Comparison of ENCODE assay signal across 8 cellular contexts in the genomic region with DNA sequence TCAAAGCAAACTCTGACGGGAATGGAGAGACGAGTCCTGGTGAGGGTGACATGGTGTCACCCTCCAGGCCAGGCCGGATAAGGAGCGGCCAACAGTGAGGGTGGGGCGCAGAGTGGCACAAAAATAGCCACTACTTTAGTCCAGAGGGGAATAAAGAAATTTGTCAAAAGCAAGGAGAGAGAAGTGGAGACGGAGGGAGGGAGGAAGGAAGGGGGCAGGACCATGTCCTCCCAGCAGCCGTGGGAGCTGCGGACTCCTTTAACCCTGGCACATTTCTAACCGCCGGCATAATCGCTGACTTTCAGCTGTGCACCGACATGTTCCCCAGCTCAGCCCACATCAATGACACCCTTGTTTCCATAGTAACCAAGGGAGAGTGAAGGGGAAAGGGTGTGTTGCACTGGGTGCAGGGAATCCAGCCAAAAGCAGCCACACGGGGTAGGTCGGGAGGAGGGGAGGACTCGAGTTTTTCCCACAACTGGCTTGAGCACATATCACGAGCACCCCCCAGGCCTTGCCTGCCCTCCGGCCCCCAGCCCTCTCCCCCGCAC. TPM values are rescaled to one million over a fixed set of nuclear protein-coding genes. Genes with fewer than 3 reads are reported as not detected.
A peak's percentile ranks its signal among the peaks of the same experiment; 100 is the strongest.
DNase-seq lines count a peak whose midpoint lies in the region; ATAC-seq, FAIRE-seq and TF ChIP-seq lines count a peak whose summit lies in the region.

No MANE protein-coding gene starts in this region.

- H3K4me3 Mint-ChIP-seq in central memory CD8-positive, alpha-beta T cell = peak overlapping the region; percentile 72

- FAIRE-seq in H54 (lab: Jason Lieb, UNC) = no peak

- peaks cover 19% of the 10 kb centered on the region for H3K4me1 Mint-ChIP-seq in central memory CD8-positive, alpha-beta T cell

- H3K36me3 Mint-ChIP-seq in central memory CD8-positive, alpha-beta T cell (ENCODE audit: insufficient read depth) = peaks cover 5% of the 10 kb centered on the region

- H3K27ac Mint-ChIP-seq in central memory CD8-positive, alpha-beta T cell (ENCODE audit: low read depth) = peak overlapping the region; percentile 73

- intact Hi-C loops in spleen (cut with DNase I; ENCODE audit: low total_unique reads) = no loop called here

- H3K27ac ChIP-seq in spleen = peak overlapping the region; percentile 54 to 89 (median 74)

- WGBS in spleen, 5 donors = 4 to 8% (median 6%) methylated on average over 14 to 18 of the region's 18 CpGs

- H3K27me3 ChIP-seq in spleen (replicated peaks in 1 of 7) = no peaks in the 10 kb centered on the region

- peaks cover 30 to 92% (median 71%) of the 10 kb centered on the region in 6 donors for H3K4me1 ChIP-seq in spleen

- H3K36me3 ChIP-seq in spleen = no peaks in the 10 kb centered on the region

- ATAC-seq in HG03354 (IDR thresholded peaks at IDR 0.05; ENCODE audit: poor library complexity, severe bottlenecking, unreplicated experiment) = peak; percentile 55
- ATAC-seq in activated CD4-positive, CD25-positive, alpha-beta regulatory T cell treated with anti-CD3 and anti-CD28 coated beads, Interleukin-2, amount 50 U/mL, for 24 hours = peak; percentile 93 to 96
- ATAC-seq in central memory CD8-positive, alpha-beta T cell (replicated peaks; ENCODE audit: extremely low read depth, poor library complexity, severe bottlenecking) = peak; percentile 95
- no peak for ATAC-seq in HG02884 (IDR thresholded peaks at IDR 0.05; ENCODE audit: unreplicated experiment)

- H3K27me3 Mint-ChIP-seq in central memory CD8-positive, alpha-beta T cell = no peaks in the 10 kb centered on the region

- peak overlapping the region in 6 of 8 donors; percentile 12 to 51 (median 20) for H3K4me3 ChIP-seq in spleen

- DNase-seq in Ammon's horn (ENCODE audit: low spot score) = peak; percentile 86
- peak; percentile 33 to 55 for DNase-seq in central memory CD8-positive, alpha-beta T cell (ENCODE audit: low spot score in 2 of 2)
- DNase-seq in kidney glomerular epithelial cell (lab: John Stamatoyannopoulos, UW) = peak; percentile 66
- peak; percentile 86 for DNase-seq in spleen
- DNase-seq in H54 (ENCODE audit: insufficient read length, low spot score) = no peak

- TF ChIP-seq CTCF in spleen (IDR thresholded peaks at IDR 0.05 in 8 of 11, conservative IDR thresholded peaks at IDR 0.05 in 3 of 11) = peak in 2 of 11 experiments; percentile 11 to 26

- TF ChIP-seq POLR2A in spleen (IDR thresholded peaks at IDR 0.05) (no peak), H54 (IDR thresholded peaks at IDR 0.05; ENCODE audit: low read depth, low read length) (no peak)

- H3K9me3 ChIP-seq in spleen = no peaks in the 10 kb centered on the region

- H3K9me3 Mint-ChIP-seq in central memory CD8-positive, alpha-beta T cell = no peaks in the 10 kb centered on the region

RNA-seq across cellular contexts. Expression of gene TRIM8, which starts 29.8 kb away (rescaled TPM):
- total RNA-seq in spleen = 100 to 1,000 TPM in 2 of 7 donors, 10 to 100 TPM in 5; 86.3 to 116 (median 94.9) TPM
- 10 to 100 TPM; 23.5 to 37.6 (median 27.0) TPM for polyA plus RNA-seq in spleen

RNA-seq across cellular contexts. Expression of gene ARL3, which starts 40.2 kb away (rescaled TPM):
- total RNA-seq in spleen = 1 to 10 TPM; 2.2 to 5.1 (median 4.2) TPM
- polyA plus RNA-seq in spleen = 1 to 10 TPM; 2.6 to 4.1 (median 3.2) TPM

RNA-seq across cellular contexts. Expression of gene SFXN2, which starts 40.4 kb away (rescaled TPM):
- 10 to 100 TPM in 5 of 7 donors, 1 to 10 TPM in 2; 5.5 to 12.8 (median 10.5) TPM for total RNA-seq in spleen
- polyA plus RNA-seq in spleen = 1 to 10 TPM; 3.0 to 6.0 (median 5.4) TPM
